Comparison of ENCODE assay signal across 18 cellular contexts in genomic region chr3:193897288-193897687, GRCh38.
A peak's percentile ranks its signal among the peaks of the same experiment; 100 is the strongest.
DNase-seq lines count a peak whose midpoint lies in the region; ATAC-seq and TF ChIP-seq lines count a peak whose summit lies in the region.
"Had no signal": no experiment of that assay in that cellular context is flagged by ENCODE, and none has a peak within 500 bp of the region (broad histone marks: within the 10 kb centered on the region; RNA-seq: fewer than 3 reads in every experiment).

No MANE protein-coding gene starts in this region.

- H3K9me3 ChIP-seq in gastroesophageal sphincter (no peaks in the 10 kb centered on the region), neural progenitor cell (ENCODE audit: low read depth) (peaks cover 4% of the 10 kb centered on the region), uterus (no peaks in the 10 kb centered on the region), osteoblast (ENCODE audit: low read depth, low read length) (no peaks in the 10 kb centered on the region)

- H4K20me1 ChIP-seq in neural progenitor cell (ENCODE audit: low read depth) = no peaks in the 10 kb centered on the region
- H4K20me1 ChIP-seq in osteoblast (ENCODE audit: insufficient read depth, low read length) = no peaks in the 10 kb centered on the region
- H4K20me1 ChIP-seq: BLaER1 treated with 17β-estradiol and CSF1 and Interleukin-3, amounts not matched to agents 10 nM and 100 nM had no signal

- ATAC-seq in WTC11 (peak; percentile 34), gastroesophageal sphincter (peak; percentile 55)
- ATAC-seq: PC-3 had no signal

- H3K4me3 ChIP-seq in gastroesophageal sphincter = no peak overlapping the region
- no peak overlapping the region for H3K4me3 ChIP-seq in neural progenitor cell
- peak overlapping the region in 1 of 2 donors; percentile 7 for H3K4me3 ChIP-seq in uterus
- no peak overlapping the region for H3K4me3 ChIP-seq in osteoblast (ENCODE audit: insufficient read depth, low read length)
- H3K4me3 ChIP-seq: BLaER1 treated with 17β-estradiol and CSF1 and Interleukin-3, amounts not matched to agents 10 nM and 100 nM had no signal

- H3K4me1 Mint-ChIP-seq in WTC11 (peaks cover 40% of the 10 kb centered on the region), neural progenitor cell (peaks cover 69% of the 10 kb centered on the region)
- H3K4me1 Mint-ChIP-seq: immature natural killer cell had no signal

- peaks cover 17% of the 10 kb centered on the region for H3F3A ChIP-seq in neural progenitor cell (ENCODE audit: low read depth)

- DNase-seq in WTC11 (ENCODE audit: low spot score) = no peak
- DNase-seq in neural progenitor cell (ENCODE audit: low spot score) = no peak
- DNase-seq in uterus = peak; percentile 31 to 59
- DNase-seq in stimulated activated CD4-positive, alpha-beta T cell treated with anti-CD3 and anti-CD28 coated beads, Interleukin-4, amount 100 ng/mL, for 4 hours = no peak
- no peak for DNase-seq in osteoblast (ENCODE audit: insufficient read length, low spot score, missing footprints)
- no peak for DNase-seq in NCI-H2171 treated with DMSO at 0.1 percent for 48 hours (lab: John Stamatoyannopoulos, UW)
- DNase-seq: activated effector memory CD4-positive, alpha-beta T cell treated with Interleukin-2 at 50 U/mL for 16 hours; caudate nucleus; DMS 273 treated with DMSO at 0.1 percent for 48 hours; head of caudate nucleus; immature natural killer cell; NCI-H1436 treated with DMSO at 0.1 percent for 48 hours; NCI-H748 treated with DMSO at 0.1 percent for 48 hours; PC-3; stimulated activated CD4-positive, alpha-beta T cell treated with anti-CD3 and anti-CD28 coated beads, Interleukin-1b, Interleukin-23, amount 100 ng/mL, for 48 hours had no signal

- no peak overlapping the region for H2AFZ ChIP-seq in neural progenitor cell (replicated peaks)
- no peak overlapping the region for H2AFZ ChIP-seq in osteoblast (ENCODE audit: low read length)

- no peaks in the 10 kb centered on the region for H3K27me3 ChIP-seq in gastroesophageal sphincter
- H3K27me3 ChIP-seq in neural progenitor cell = no peaks in the 10 kb centered on the region
- no peaks in the 10 kb centered on the region for H3K27me3 ChIP-seq in uterus
- peaks cover 11% of the 10 kb centered on the region for H3K27me3 ChIP-seq in osteoblast (ENCODE audit: insufficient read depth, low read length)
- H3K27me3 ChIP-seq: BLaER1 treated with 17β-estradiol and CSF1 and Interleukin-3, amounts not matched to agents 10 nM and 100 nM had no signal

- peaks cover 7% of the 10 kb centered on the region for H3K9me3 Mint-ChIP-seq in WTC11
- peaks cover 11% of the 10 kb centered on the region for H3K9me3 Mint-ChIP-seq in neural progenitor cell
- H3K9me3 Mint-ChIP-seq: immature natural killer cell had no signal

- H3K4me2 ChIP-seq in neural progenitor cell (no peak overlapping the region), osteoblast (ENCODE audit: insufficient read depth, low read length) (no peak overlapping the region)

- no peak for TF ChIP-seq CTCF in WTC11 (IDR thresholded peaks at IDR 0.05)
- no peak for TF ChIP-seq CTCF in gastroesophageal sphincter (IDR thresholded peaks at IDR 0.05)
- TF ChIP-seq CTCF in neural progenitor cell (IDR thresholded peaks at IDR 0.05) = no peak
- no peak for TF ChIP-seq CTCF in uterus (IDR thresholded peaks at IDR 0.05)
- no peak for TF ChIP-seq CTCF in osteoblast (IDR thresholded peaks at IDR 0.05; ENCODE audit: extremely low read depth, low read depth, low read length)

- H3K27me3 Mint-ChIP-seq in WTC11 (ENCODE audit: low read depth) = no peaks in the 10 kb centered on the region; the same call in 1 of the 2 replicates
- peaks cover 36% of the 10 kb centered on the region for H3K27me3 Mint-ChIP-seq in neural progenitor cell (ENCODE audit: insufficient read depth, low read depth)
- H3K27me3 Mint-ChIP-seq: memory B cell had no signal

- no peak for TF ChIP-seq EP300 in gastroesophageal sphincter (IDR thresholded peaks at IDR 0.05)

- H3K79me2 ChIP-seq in neural progenitor cell (ENCODE audit: low read depth) (no peaks in the 10 kb centered on the region), osteoblast (ENCODE audit: insufficient read depth, low read length) (no peaks in the 10 kb centered on the region)

- no peak for TF ChIP-seq POLR2A in gastroesophageal sphincter (IDR thresholded peaks at IDR 0.05)
- no peak for TF ChIP-seq POLR2A in uterus (IDR thresholded peaks at IDR 0.05)

- intact Hi-C loops in uterus (cut with DNase I; ENCODE audit: low total_unique reads) = no loop called here

- WGBS in gastroesophageal sphincter (ENCODE audit: low coverage in 1 of 2), 2 donors = 68 to 81% methylated on average over 10 of the region's 10 CpGs

- H3K27ac ChIP-seq in gastroesophageal sphincter (peak overlapping the region in 2 of 4 donors; percentile 36 to 44), neural progenitor cell (no peak overlapping the region), uterus (no peak overlapping the region), osteoblast (ENCODE audit: low read depth, low read length) (no peak overlapping the region)

- POLR2A ChIA-PET in WTC11 (lab: Charles Lee) = no interaction called here

- no peak overlapping the region for H3K9ac ChIP-seq in neural progenitor cell
- H3K9ac ChIP-seq: BLaER1 treated with 17β-estradiol and CSF1 and Interleukin-3, amounts not matched to agents 10 nM and 100 nM had no signal

- CTCF ChIA-PET in WTC11 (lab: Charles Lee) = interaction anchor here (1.8 kb wide), 1 partner anchor 116 kb away, joined by 6 read pairs; no protein-coding TSS in a partner anchor

- H3K4me1 ChIP-seq in gastroesophageal sphincter (peaks cover 0 to 5% (median 0%) of the 10 kb centered on the region in 3 donors), neural progenitor cell (peaks cover 48% of the 10 kb centered on the region), uterus (no peaks in the 10 kb centered on the region), osteoblast (ENCODE audit: insufficient read depth, low read length) (no peaks in the 10 kb centered on the region)

- H3K27ac Mint-ChIP-seq in WTC11 (no peak overlapping the region), neural progenitor cell (no peak overlapping the region)
- H3K27ac Mint-ChIP-seq: immature natural killer cell, memory B cell had no signal

- H3K4me3 Mint-ChIP-seq in WTC11 (no peak overlapping the region), neural progenitor cell (peak overlapping the region; percentile 9)
- H3K4me3 Mint-ChIP-seq: immature natural killer cell, memory B cell had no signal

- H3K36me3 ChIP-seq in gastroesophageal sphincter = no peaks in the 10 kb centered on the region
- H3K36me3 ChIP-seq in neural progenitor cell = no peaks in the 10 kb centered on the region
- H3K36me3 ChIP-seq in uterus = no peaks in the 10 kb centered on the region
- H3K36me3 ChIP-seq in osteoblast (ENCODE audit: insufficient read depth, low read length) = no peaks in the 10 kb centered on the region
- H3K36me3 ChIP-seq: BLaER1 treated with 17β-estradiol and CSF1 and Interleukin-3, amounts not matched to agents 10 nM and 100 nM had no signal

- peaks cover 10% of the 10 kb centered on the region for H3K36me3 Mint-ChIP-seq in WTC11
- H3K36me3 Mint-ChIP-seq in neural progenitor cell = no peaks in the 10 kb centered on the region
- H3K36me3 Mint-ChIP-seq: immature natural killer cell, memory B cell had no signal

TF ChIP-seq in WTC11, 78 proteins besides CTCF, POLR2A, EP300 and RAD21:
- TF ChIP-seq, protein P1, sequence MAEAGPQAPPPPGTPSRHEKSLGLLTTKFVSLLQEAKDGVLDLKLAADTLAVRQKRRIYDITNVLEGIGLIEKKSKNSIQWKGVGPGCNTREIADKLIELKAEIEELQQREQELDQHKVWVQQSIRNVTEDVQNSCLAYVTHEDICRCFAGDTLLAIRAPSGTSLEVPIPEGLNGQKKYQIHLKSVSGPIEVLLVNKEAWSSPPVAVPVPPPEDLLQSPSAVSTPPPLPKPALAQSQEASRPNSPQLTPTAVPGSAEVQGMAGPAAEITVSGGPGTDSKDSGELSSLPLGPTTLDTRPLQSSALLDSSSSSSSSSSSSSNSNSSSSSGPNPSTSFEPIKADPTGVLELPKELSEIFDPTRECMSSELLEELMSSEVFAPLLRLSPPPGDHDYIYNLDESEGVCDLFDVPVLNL (CRISPR knock-in tag; IDR thresholded peaks at IDR 0.05; ENCODE audit: borderline replicate concordance, low read depth) = no peak
- TF ChIP-seq IRF2 (CRISPR knock-in tag; IDR thresholded peaks at IDR 0.05; ENCODE audit: borderline replicate concordance, low read depth) (no peak), ZNF396 (CRISPR knock-in tag; IDR thresholded peaks at IDR 0.05; ENCODE audit: borderline replicate concordance) (no peak), HMGA2 (CRISPR knock-in tag; IDR thresholded peaks at IDR 0.05) (no peak), ZNF263 (CRISPR knock-in tag; IDR thresholded peaks at IDR 0.05; ENCODE audit: low read depth) (no peak), MYBL2 (CRISPR knock-in tag; IDR thresholded peaks at IDR 0.05) (no peak), SMAD4 (CRISPR knock-in tag; IDR thresholded peaks at IDR 0.05) (no peak)
- TF ChIP-seq, protein P2, sequence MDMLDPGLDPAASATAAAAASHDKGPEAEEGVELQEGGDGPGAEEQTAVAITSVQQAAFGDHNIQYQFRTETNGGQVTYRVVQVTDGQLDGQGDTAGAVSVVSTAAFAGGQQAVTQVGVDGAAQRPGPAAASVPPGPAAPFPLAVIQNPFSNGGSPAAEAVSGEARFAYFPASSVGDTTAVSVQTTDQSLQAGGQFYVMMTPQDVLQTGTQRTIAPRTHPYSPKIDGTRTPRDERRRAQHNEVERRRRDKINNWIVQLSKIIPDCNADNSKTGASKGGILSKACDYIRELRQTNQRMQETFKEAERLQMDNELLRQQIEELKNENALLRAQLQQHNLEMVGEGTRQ (CRISPR knock-in tag; IDR thresholded peaks at IDR 0.05) = peak; percentile 67
TF ChIP-seq in WTC11: peak in this region for 1.

Comparison
In these comparisons a context has a peak if more than half of its experiments do, and no peak if none do; other contexts are left out.
1. DNase-seq: peak in uterus (2 of 2); none in WTC11 (single experiment), neural progenitor cell (single experiment), stimulated activated CD4-positive, alpha-beta T cell treated with anti-CD3 and anti-CD28 coated beads, Interleukin-4, amount 100 ng/mL, for 4 hours (0 of 2), osteoblast (single experiment) and NCI-H2171 treated with DMSO at 0.1 percent for 48 hours (single experiment).